22 cellular contexts compared by ENCODE assay signal in genomic region chr10:5544216-5544805, GRCh38. TPM values are rescaled to one million over a fixed set of nuclear protein-coding genes. Genes with fewer than 3 reads are reported as not detected.
DNase-seq lines count a peak whose midpoint lies in the region; ATAC-seq and TF ChIP-seq lines count a peak whose summit lies in the region.
"Had no signal": no experiment of that assay in that cellular context is flagged by ENCODE, and none has a peak within 500 bp of the region (broad histone marks: within the 10 kb centered on the region; RNA-seq: fewer than 3 reads in every experiment).

No MANE protein-coding gene starts in this region.

- H3K27me3 ChIP-seq in hepatocyte (no peaks in the 10 kb centered on the region), sigmoid colon (no peaks in the 10 kb centered on the region)
- H3K27me3 ChIP-seq: SJSA1, uterus had no signal

- no peak for TF ChIP-seq POLR2A in sigmoid colon (IDR thresholded peaks at IDR 0.05)

- H3K4me1 Mint-ChIP-seq in WTC11 (no peaks in the 10 kb centered on the region), T-cell (peaks cover 0 to 2% (median 0%) of the 10 kb centered on the region in 3 donors)
- H3K4me1 Mint-ChIP-seq in activated T-cell treated with anti-CD3 and anti-CD28 coated beads, Interleukin-2, amount 50 U/mL, for 24 hours (ENCODE audit: low read depth) = peaks cover 2% of the 10 kb centered on the region
- H3K4me1 Mint-ChIP-seq: activated CD4-positive, alpha-beta T cell treated with anti-CD3 and anti-CD28 coated beads for 36 hours; central memory CD8-positive, alpha-beta T cell; H9 had no signal

- no peak for TF ChIP-seq CTCF in LNCaP clone FGC (IDR thresholded peaks at IDR 0.05; ENCODE audit: control insufficient read depth, extremely low read depth, insufficient read depth)
- TF ChIP-seq CTCF in WTC11 (IDR thresholded peaks at IDR 0.05) = no peak
- TF ChIP-seq CTCF in hepatocyte (IDR thresholded peaks at IDR 0.05; ENCODE audit: poor library complexity) = no peak
- TF ChIP-seq CTCF in sigmoid colon (IDR thresholded peaks at IDR 0.05) = no peak

- H3K4me3 ChIP-seq in LNCaP clone FGC (ENCODE audit: low read depth, low read length) = no peak overlapping the region
- no peak overlapping the region for H3K4me3 ChIP-seq in hepatocyte
- no peak overlapping the region for H3K4me3 ChIP-seq in sigmoid colon
- H3K4me3 ChIP-seq: SJSA1, uterus had no signal

- no peaks in the 10 kb centered on the region for H3K9me2 ChIP-seq in hepatocyte (replicated peaks; ENCODE audit: insufficient read depth)

- intact Hi-C loops in sigmoid colon (cut with DNase I) = no loop called here

- H3K27ac Mint-ChIP-seq in WTC11 = no peak overlapping the region
- no peak overlapping the region for H3K27ac Mint-ChIP-seq in activated T-cell treated with anti-CD3 and anti-CD28 coated beads, Interleukin-2, amount 50 U/mL, for 24 hours
- no peak overlapping the region for H3K27ac Mint-ChIP-seq in T-cell
- H3K27ac Mint-ChIP-seq: activated CD4-positive, alpha-beta T cell treated with anti-CD3 and anti-CD28 coated beads for 36 hours; activated T-helper 2 cell treated with anti-CD3 and anti-CD28 coated beads, Interferon-gamma antibody, Interleukin-2, Interleukin-4, amounts not matched to agents 10 μg/mL and 5 μg/mL and 100 μg/mL, durations not matched to agents 14 hours and 24 hours and 36 hours; stimulated activated naive B cell treated with anti-CD40 and anti-IgM and Interleukin-4, amounts not matched to agents 10 μg/mL and 1 μg/mL and 100 μg/mL, for 72 hours; T-helper 2 cell treated with Interferon-gamma antibody and Interleukin-4, amounts not matched to agents 5 μg/mL and 100 μg/mL, for 36 hours had no signal

- CTCF ChIA-PET in WTC11 (lab: Charles Lee) (no interaction called here), T-cell (lab: Charles Lee) (no interaction called here)

- H3K9me3 ChIP-seq in hepatocyte (ENCODE audit: low read depth) (no peaks in the 10 kb centered on the region), sigmoid colon (no peaks in the 10 kb centered on the region)

- H3K4me1 ChIP-seq in hepatocyte (ENCODE audit: insufficient read depth) (peaks cover 42% of the 10 kb centered on the region), sigmoid colon (peaks cover 0 to 43% (median 37%) of the 10 kb centered on the region in 4 donors)

- DNase-seq in LNCaP clone FGC (ENCODE audit: low read depth) (peak; percentile 67), WTC11 (ENCODE audit: low spot score) (peak; percentile 3), hepatocyte (ENCODE audit: low spot score) (no peak), sigmoid colon (peak; percentile 34), foreskin melanocyte (no peak), T-cell (no peak)
- no peak for DNase-seq in activated T-cell treated with anti-CD3 and anti-CD28 coated beads, Interleukin-2, amount 50 U/mL, for 24 hours
- DNase-seq: activated CD4-positive, alpha-beta T cell treated with anti-CD3 and anti-CD28 coated beads for 36 hours; effector memory CD4-positive, alpha-beta T cell; H9; hippocampal formation; NCI-H1930; stimulated activated naive B cell treated with anti-CD40 and anti-IgM and Interleukin-4, amounts not matched to agents 10 μg/mL and 1 μg/mL and 100 μg/mL, for 72 hours had no signal

- H3K36me3 ChIP-seq in hepatocyte (replicated peaks; ENCODE audit: insufficient read depth, low read depth) = no peaks in the 10 kb centered on the region
- H3K36me3 ChIP-seq in sigmoid colon = no peaks in the 10 kb centered on the region
- H3K36me3 ChIP-seq: SJSA1, uterus had no signal

- no peaks in the 10 kb centered on the region for H3K27me3 Mint-ChIP-seq in WTC11 (ENCODE audit: low read depth)
- H3K27me3 Mint-ChIP-seq in activated T-cell treated with anti-CD3 and anti-CD28 coated beads, Interleukin-2, amount 50 U/mL, for 24 hours = peaks cover 4% of the 10 kb centered on the region
- H3K27me3 Mint-ChIP-seq in T-cell = peaks cover 0 to 2% of the 10 kb centered on the region in 2 donors

- H4K20me1 ChIP-seq in hepatocyte (ENCODE audit: insufficient read depth, poor library complexity, severe bottlenecking) = no peaks in the 10 kb centered on the region

- ATAC-seq in WTC11 (no peak), GM18511 (IDR thresholded peaks at IDR 0.05; ENCODE audit: unreplicated experiment) (no peak), T-cell (replicated peaks in 1 of 4) (no peak)
- ATAC-seq: activated CD4-positive, alpha-beta T cell treated with anti-CD3 and anti-CD28 coated beads for 36 hours; stimulated activated naive B cell treated with anti-CD40 and anti-IgM and Interleukin-4, amounts not matched to agents 10 μg/mL and 1 μg/mL and 100 μg/mL, for 72 hours had no signal

- H3K36me3 Mint-ChIP-seq in WTC11 (peaks cover 16% of the 10 kb centered on the region), T-cell (peaks cover 2% of the 10 kb centered on the region)
- H3K36me3 Mint-ChIP-seq in activated T-cell treated with anti-CD3 and anti-CD28 coated beads, Interleukin-2, amount 50 U/mL, for 24 hours (ENCODE audit: low read depth) = no peaks in the 10 kb centered on the region
- H3K36me3 Mint-ChIP-seq: stimulated activated naive B cell treated with anti-CD40 and anti-IgM and Interleukin-4, amounts not matched to agents 10 μg/mL and 1 μg/mL and 100 μg/mL, for 72 hours had no signal

- H3K27ac ChIP-seq in hepatocyte (peak overlapping the region; percentile 100), sigmoid colon (no peak overlapping the region)
- H3K27ac ChIP-seq: SJSA1, uterus had no signal

- 87% methylated on average over 6 of the region's 6 CpGs for WGBS in hepatocyte (ENCODE audit: low lambda C conversion rate, missing lambda C conversion rate)
- WGBS in sigmoid colon, 2 donors = 43 to 71% methylated on average over 6 of the region's 6 CpGs

- POLR2A ChIA-PET in WTC11 (lab: Charles Lee) = no interaction called here
- POLR2A ChIA-PET in T-cell (lab: Charles Lee) = no interaction called here

- H3K79me2 ChIP-seq in hepatocyte = no peaks in the 10 kb centered on the region

- H2AFZ ChIP-seq in hepatocyte = no peak overlapping the region

- H3K4me3 Mint-ChIP-seq in WTC11 (no peak overlapping the region), T-cell (no peak overlapping the region)
- no peak overlapping the region for H3K4me3 Mint-ChIP-seq in activated T-cell treated with anti-CD3 and anti-CD28 coated beads, Interleukin-2, amount 50 U/mL, for 24 hours
- H3K4me3 Mint-ChIP-seq: activated CD4-positive, alpha-beta T cell treated with anti-CD3 and anti-CD28 coated beads for 36 hours; central memory CD8-positive, alpha-beta T cell; H9; stimulated activated naive B cell treated with anti-CD40 and anti-IgM and Interleukin-4, amounts not matched to agents 10 μg/mL and 1 μg/mL and 100 μg/mL, for 72 hours; T-helper 2 cell treated with Interferon-gamma antibody and Interleukin-4, amounts not matched to agents 5 μg/mL and 100 μg/mL, for 36 hours had no signal

- H3K9me3 Mint-ChIP-seq in WTC11 = peaks cover 32% of the 10 kb centered on the region
- H3K9me3 Mint-ChIP-seq in activated T-cell treated with anti-CD3 and anti-CD28 coated beads, Interleukin-2, amount 50 U/mL, for 24 hours = peaks cover 9% of the 10 kb centered on the region
- peaks cover 4 to 11% (median 9%) of the 10 kb centered on the region in 3 donors for H3K9me3 Mint-ChIP-seq in T-cell

- TF ChIP-seq EP300 in sigmoid colon (IDR thresholded peaks at IDR 0.05) = no peak

- no peak overlapping the region for H3K4me2 ChIP-seq in hepatocyte

TF ChIP-seq in WTC11, 78 proteins besides CTCF, POLR2A, EP300 and RAD21 (continues in another document):
- no peak for TF ChIP-seq ZBTB21 (CRISPR knock-in tag; IDR thresholded peaks at IDR 0.05; ENCODE audit: borderline replicate concordance)
- TF ChIP-seq ZNF232 (CRISPR knock-in tag; IDR thresholded peaks at IDR 0.05) = no peak
- TF ChIP-seq, protein P1, sequence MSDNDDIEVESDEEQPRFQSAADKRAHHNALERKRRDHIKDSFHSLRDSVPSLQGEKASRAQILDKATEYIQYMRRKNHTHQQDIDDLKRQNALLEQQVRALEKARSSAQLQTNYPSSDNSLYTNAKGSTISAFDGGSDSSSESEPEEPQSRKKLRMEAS (CRISPR knock-in tag; IDR thresholded peaks at IDR 0.05) = no peak
- no peak for TF ChIP-seq JUN (CRISPR knock-in tag; IDR thresholded peaks at IDR 0.05)
- TF ChIP-seq ATF2 (CRISPR knock-in tag; IDR thresholded peaks at IDR 0.05; ENCODE audit: borderline replicate concordance, low read depth) = no peak
- no peak for TF ChIP-seq ZNF416 (CRISPR knock-in tag; IDR thresholded peaks at IDR 0.05)
- TF ChIP-seq MXD4 (CRISPR knock-in tag; IDR thresholded peaks at IDR 0.05; ENCODE audit: borderline replicate concordance) = no peak

RNA-seq across cellular contexts. Expression of gene CALML3, which starts 19.6 kb away (rescaled TPM):
- total RNA-seq in WTC11 (2021) (not detected in 3 replicates), hepatocyte (not detected in 2 replicates), sigmoid colon (not detected), T-cell (not detected)
- polyA plus RNA-seq in hepatocyte (not detected in 2 replicates), sigmoid colon (under 1 TPM in 1 of 3 donors, not detected in 2; 0.15 TPM)
- total RNA-seq: activated CD4-positive, alpha-beta T cell treated with anti-CD3 and anti-CD28 coated beads for 36 hours; activated T-helper 2 cell treated with anti-CD3 and anti-CD28 coated beads, Interferon-gamma antibody, Interleukin-2, Interleukin-4, amounts not matched to agents 10 μg/mL and 5 μg/mL and 100 μg/mL, durations not matched to agents 14 hours and 24 hours and 36 hours; Daoy; H9; mononuclear cell; NCI-H460; SJSA1; uterus had no signal

RNA-seq across cellular contexts. Expression of gene CALML5, which starts 44.9 kb away (rescaled TPM):
- 0.23 TPM in 1 of 3 replicates, not detected in the others for total RNA-seq in WTC11 (2021)
- not detected in 2 replicates for total RNA-seq in hepatocyte
- polyA plus RNA-seq in hepatocyte = not detected in 2 replicates
- not detected for total RNA-seq in sigmoid colon
- polyA plus RNA-seq in sigmoid colon = not detected
- not detected for total RNA-seq in T-cell
- total RNA-seq: activated CD4-positive, alpha-beta T cell treated with anti-CD3 and anti-CD28 coated beads for 36 hours; activated T-helper 2 cell treated with anti-CD3 and anti-CD28 coated beads, Interferon-gamma antibody, Interleukin-2, Interleukin-4, amounts not matched to agents 10 μg/mL and 5 μg/mL and 100 μg/mL, durations not matched to agents 14 hours and 24 hours and 36 hours; Daoy; H9; mononuclear cell; NCI-H460; SJSA1; uterus had no signal

Comparison
In these comparisons a context has a peak if more than half of its experiments do, and no peak if none do; other contexts are left out.
1. DNase-seq: peak in LNCaP clone FGC (single experiment), WTC11 (single experiment) and sigmoid colon (single experiment); none in hepatocyte (single experiment), activated T-cell treated with anti-CD3 and anti-CD28 coated beads, Interleukin-2, amount 50 U/mL, for 24 hours (single experiment), foreskin melanocyte (single experiment) and T-cell (0 of 34).